Comparison of ENCODE assay signal across 21 cellular contexts in the genomic region with DNA sequence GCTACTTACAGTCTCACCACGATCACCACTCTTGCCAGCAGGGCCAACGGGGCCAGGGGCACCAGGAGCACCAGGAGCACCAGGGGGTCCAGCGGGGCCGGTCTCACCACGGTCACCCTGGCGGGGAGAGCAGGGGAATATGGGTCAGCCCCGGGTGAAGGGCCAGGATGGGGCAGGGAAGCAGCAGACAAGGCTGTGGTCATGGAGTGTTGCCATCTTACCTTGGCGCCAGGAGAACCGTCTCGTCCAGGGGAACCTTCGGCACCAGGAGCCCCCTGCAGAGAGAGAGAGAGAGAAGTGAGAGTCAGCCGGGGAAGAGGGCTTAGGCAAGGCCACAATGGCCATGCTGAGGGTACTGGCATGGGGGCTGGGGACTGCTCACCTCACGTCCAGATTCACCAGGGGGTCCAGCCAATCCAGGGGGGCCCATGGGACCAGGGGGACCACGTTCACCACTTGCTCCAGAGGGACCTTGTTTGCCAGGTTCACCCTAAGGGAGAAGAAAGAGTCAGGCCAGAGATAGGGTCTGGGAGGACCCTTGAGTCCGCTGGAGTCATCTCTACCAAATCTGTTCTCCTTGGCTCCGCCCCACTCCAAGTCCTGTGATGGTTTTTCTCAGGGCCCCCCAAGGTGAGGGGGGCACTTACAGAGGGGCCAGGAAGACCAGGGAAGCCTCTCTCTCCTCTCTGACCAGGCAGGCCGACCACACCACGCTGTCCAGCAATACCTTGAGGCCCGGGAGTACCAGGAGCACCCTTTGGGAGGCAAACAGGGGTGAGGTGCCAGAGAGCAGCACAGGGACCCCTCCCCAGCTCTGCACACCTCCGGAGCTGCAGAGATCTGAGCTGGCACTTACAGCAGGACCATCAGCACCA. TPM values are rescaled to one million over a fixed set of nuclear protein-coding genes. Genes with fewer than 3 reads are reported as not detected.
DNase-seq lines count a peak whose midpoint lies in the region; ATAC-seq and TF ChIP-seq lines count a peak whose summit lies in the region.
"Had no signal": no experiment of that assay in that cellular context is flagged by ENCODE, and none has a peak within 500 bp of the region (broad histone marks: within the 10 kb centered on the region; RNA-seq: fewer than 3 reads in every experiment).

No MANE protein-coding gene starts in this region.

- H3K79me2 ChIP-seq in ACC112 (ENCODE audit: control insufficient read depth, insufficient read depth, low read length, unreplicated experiment), result peaks cover 36% of the 10 kb centered on the region

- DNase-seq in RWPE1 (ENCODE audit: low spot score), result no peak
- peak; percentile 68 for DNase-seq in fibroblast of the aortic adventitia (ENCODE audit: low read depth)
- no peak for DNase-seq in retina
- no peak for DNase-seq in NCI-H2196 (lab: John Stamatoyannopoulos, UW; ENCODE audit: unreplicated experiment)
- DNase-seq: ACHN; foreskin keratinocyte; NCI-H1092; NCI-H2107; NCI-H526 treated with DMSO at 0.1 percent for 48 hours; nucleus accumbens; OCI-M1; small intestine; stimulated activated CD4-positive, alpha-beta T cell treated with anti-CD3 and anti-CD28 coated beads, Interleukin-4, amount 100 ng/mL, for 24 hours; testis had no signal

- no peak overlapping the region for H2AFZ ChIP-seq in ACC112 (ENCODE audit: low read length, unreplicated experiment)

- H3K4me3 ChIP-seq in ACC112 (ENCODE audit: low read depth, low read length) (no peak overlapping the region), fibroblast of the aortic adventitia (ENCODE audit: low read depth, low read length) (peak overlapping the region; percentile 31), rectal smooth muscle tissue (ENCODE audit: low read length) (no peak overlapping the region)
- H3K4me3 ChIP-seq: testis had no signal

- CTCF ChIA-PET in RWPE1 (lab: Yijun Ruan, JAX), result interaction anchor here (1.4 kb wide), 1 partner anchor 10 kb away, joined by 5 read pairs; no protein-coding TSS in a partner anchor

- POLR2A ChIA-PET in RWPE1 (lab: Yijun Ruan, JAX; ENCODE audit: low non-redundant PET), result no interaction called here

- TF ChIP-seq CTCF in RWPE1 (conservative IDR thresholded peaks at IDR 0.05; ENCODE audit: low read depth) (no peak), fibroblast of the aortic adventitia (IDR thresholded peaks at IDR 0.05; ENCODE audit: insufficient read depth, low read length) (no peak)

- H3K27me3 ChIP-seq in ACC112 (ENCODE audit: insufficient read depth, low read length), result no peaks in the 10 kb centered on the region
- no peaks in the 10 kb centered on the region for H3K27me3 ChIP-seq in rectal smooth muscle tissue (ENCODE audit: control insufficient read depth, insufficient read depth, low read length)
- H3K27me3 ChIP-seq: foreskin keratinocyte, testis had no signal

- ATAC-seq in HG03442 (IDR thresholded peaks at IDR 0.05; ENCODE audit: unreplicated experiment) (no peak), GM21825 (IDR thresholded peaks at IDR 0.05; ENCODE audit: unreplicated experiment) (no peak)
- ATAC-seq: CD8-positive, alpha-beta T cell; foreskin keratinocyte had no signal

- no peak overlapping the region for H3K9ac ChIP-seq in rectal smooth muscle tissue (ENCODE audit: low read length)

- H3K4me1 ChIP-seq in ACC112 (ENCODE audit: control insufficient read depth, insufficient read depth, low read length, unreplicated experiment) (peaks cover 83% of the 10 kb centered on the region), rectal smooth muscle tissue (ENCODE audit: control insufficient read depth, insufficient read depth, low read length) (peaks cover 10% of the 10 kb centered on the region)
- H3K4me1 ChIP-seq: testis had no signal

- H3K27ac ChIP-seq in ACC112 (ENCODE audit: low read depth, low read length) (peak overlapping the region; percentile 92), RWPE1 (peak overlapping the region; percentile 8; the same call in 1 of the 2 replicates), rectal smooth muscle tissue (ENCODE audit: low read depth, low read length) (peak overlapping the region; percentile 4)
- H3K27ac ChIP-seq: foreskin keratinocyte, testis had no signal

- H3K36me3 ChIP-seq in ACC112 (ENCODE audit: insufficient read depth, low read length) (peaks cover 56% of the 10 kb centered on the region), rectal smooth muscle tissue (ENCODE audit: control insufficient read depth, insufficient read depth, low read length) (peaks cover 72% of the 10 kb centered on the region)

RNA-seq across cellular contexts. Expression of gene COL1A1, which starts 12.7 kb away (rescaled TPM):
- total RNA-seq in fibroblast of the aortic adventitia (ENCODE audit: low replicate concordance), result 2,633 and 16,513 TPM in 2 replicates

RNA-seq across cellular contexts. Expression of gene SGCA, which starts 23.0 kb away (rescaled TPM):
- 0.65 and 0.90 TPM in 2 replicates for total RNA-seq in fibroblast of the aortic adventitia (ENCODE audit: low replicate concordance)
- total RNA-seq: foreskin keratinocyte; mononuclear cell; T-helper 2 cell treated with Interferon-gamma antibody and Interleukin-4, amounts not matched to agents 100 ng/mL and 5 ng/mL, for 36 hours had no signal

RNA-seq across cellular contexts. Expression of gene PPP1R9B, which starts 38.3 kb away (rescaled TPM):
- total RNA-seq in fibroblast of the aortic adventitia (ENCODE audit: low replicate concordance), result 59.3 and 85.4 TPM in 2 replicates

RNA-seq across cellular contexts. Expression of gene SAMD14, which starts 58.8 kb away (rescaled TPM):
- total RNA-seq in fibroblast of the aortic adventitia (ENCODE audit: low replicate concordance), result 1.6 and 5.1 TPM in 2 replicates

Comparison
In these comparisons a context has a peak if more than half of its experiments do, and no peak if none do; other contexts are left out.
1. H3K27ac ChIP-seq: peak in every context shown above with its lines; median percentile 92 in ACC112; 8 in RWPE1; 4 in rectal smooth muscle tissue.